In the genomic region with DNA sequence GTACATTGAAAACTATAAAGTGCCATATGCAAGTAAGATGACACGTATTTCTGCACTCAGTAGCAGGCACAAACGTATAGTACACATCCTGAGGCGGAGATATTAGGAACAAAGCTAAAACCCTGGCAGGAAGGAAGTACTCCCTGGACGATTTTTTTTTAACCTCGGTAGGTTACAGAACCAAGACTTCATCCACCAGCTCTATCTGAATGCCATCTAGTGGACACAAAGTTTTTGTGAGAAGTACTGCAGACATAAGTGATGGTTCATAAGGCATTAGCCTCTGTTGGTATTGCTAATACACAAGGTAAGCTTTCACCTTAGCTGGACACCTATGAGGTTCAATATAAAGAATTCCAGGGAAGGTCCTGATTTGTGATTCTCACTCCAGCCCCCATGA, we compare ENCODE assay signal across 8 cellular contexts.
DNase-seq lines count a peak whose midpoint lies in the region; ATAC-seq, FAIRE-seq and TF ChIP-seq lines count a peak whose summit lies in the region.

No MANE protein-coding gene starts in this region.

- no peak for TF ChIP-seq EP300 in sigmoid colon (IDR thresholded peaks at IDR 0.05)

- H3K36me3 ChIP-seq in brain microvascular endothelial cell (replicated peaks) = no peaks in the 10 kb centered on the region
- H3K36me3 ChIP-seq in sigmoid colon = no peaks in the 10 kb centered on the region

- 19 to 26% methylated on average over 5 of the region's 5 CpGs for WGBS in sigmoid colon, 2 donors

- DNase-seq in AG09309 (ENCODE audit: low read depth) (no peak), NCI-H146 (lab: John Stamatoyannopoulos, UW) (peak; percentile 4), brain microvascular endothelial cell (peak; percentile 8), myocyte (ENCODE audit: low read depth) (peak; percentile 37), frontal cortex (ENCODE audit: low spot score in 2 of 2) (no peak), sigmoid colon (no peak)

- ATAC-seq in GM18502 (IDR thresholded peaks at IDR 0.05; ENCODE audit: poor library complexity, unreplicated experiment) (peak; percentile 57), HG03432 (IDR thresholded peaks at IDR 0.05; ENCODE audit: unreplicated experiment) (no peak)

- peak; percentile 47 for TF ChIP-seq CTCF in AG09309 (IDR thresholded peaks at IDR 0.05; ENCODE audit: control insufficient read depth, insufficient read depth, low read depth, low read length, missing control alignments)
- TF ChIP-seq CTCF in brain microvascular endothelial cell (IDR thresholded peaks at IDR 0.05; ENCODE audit: low read depth, low read length, missing control alignments) = peak; percentile 50
- peak in 1 of 4 experiments; percentile 10 for TF ChIP-seq CTCF in sigmoid colon (IDR thresholded peaks at IDR 0.05)

- no peak for TF ChIP-seq POLR2A in sigmoid colon (IDR thresholded peaks at IDR 0.05)

- in situ Hi-C loops in brain microvascular endothelial cell (cut with HindIII; ENCODE audit: low pct_ligation_motif_present, low sequenced_read_pairs) = no loop called here

- H3K27me3 ChIP-seq in brain microvascular endothelial cell (replicated peaks) = no peaks in the 10 kb centered on the region
- H3K27me3 ChIP-seq in sigmoid colon = no peaks in the 10 kb centered on the region

- H3K27ac ChIP-seq in brain microvascular endothelial cell (no peak overlapping the region), sigmoid colon (no peak overlapping the region)

- H3K9me3 ChIP-seq in sigmoid colon = no peaks in the 10 kb centered on the region

- intact Hi-C loops in sigmoid colon (cut with DNase I) = no loop called here

- no peak overlapping the region for H3K4me3 ChIP-seq in AG09309 (ENCODE audit: control insufficient read depth, low read depth, low read length)
- H3K4me3 ChIP-seq in brain microvascular endothelial cell (ENCODE audit: low read depth, low read length) = no peak overlapping the region
- H3K4me3 ChIP-seq in sigmoid colon = no peak overlapping the region

- no peaks in the 10 kb centered on the region for H3K4me1 ChIP-seq in sigmoid colon

- no peak for FAIRE-seq in frontal cortex (lab: Jason Lieb, UNC)

Comparison
In these comparisons a context has a peak if more than half of its experiments do, and no peak if none do; other contexts are left out.
1. DNase-seq: peak in NCI-H146 (single experiment), brain microvascular endothelial cell (single experiment) and myocyte (single experiment); none in AG09309 (single experiment), frontal cortex (0 of 2) and sigmoid colon (single experiment).